ENCODE assay signal across 1 cellular context in genomic region chr16:25121824-25122600, GRCh38.
TF ChIP-seq lines count a peak whose summit lies in the region.

No MANE protein-coding gene starts in this region.

TF ChIP-seq in WTC11, 78 proteins besides CTCF, POLR2A, EP300 and RAD21 (continued from another document):
- TF ChIP-seq ZSCAN18 (CRISPR knock-in tag; IDR thresholded peaks at IDR 0.05), result no peak
- no peak for TF ChIP-seq ETV6 (CRISPR knock-in tag; IDR thresholded peaks at IDR 0.05)
- no peak for TF ChIP-seq NR2C2 (CRISPR knock-in tag; IDR thresholded peaks at IDR 0.05)
